ENCODE assay signal across 26 cellular contexts in the genomic region with DNA sequence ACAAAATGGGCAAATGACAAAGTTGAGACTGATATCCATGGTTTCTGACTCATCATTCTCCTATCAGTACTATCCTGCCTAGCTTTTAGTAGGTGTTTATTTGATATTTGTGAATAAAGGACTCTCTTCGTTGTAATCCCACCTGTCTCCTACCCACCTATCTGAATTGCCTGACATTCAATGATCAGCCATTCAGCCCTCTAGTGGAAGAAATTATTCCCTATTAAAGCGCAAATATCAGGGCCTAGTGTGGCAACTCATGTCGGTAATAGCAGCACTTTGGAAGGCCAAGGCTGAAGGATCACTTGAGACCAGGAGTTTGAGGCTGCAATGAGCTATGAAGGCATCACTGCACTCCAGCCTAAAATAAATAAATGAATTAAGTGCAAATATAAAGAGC.
DNase-seq lines count a peak whose midpoint lies in the region; ATAC-seq, FAIRE-seq and TF ChIP-seq lines count a peak whose summit lies in the region.
"Had no signal": no experiment of that assay in that cellular context is flagged by ENCODE, and none has a peak within 500 bp of the region (broad histone marks: within the 10 kb centered on the region; RNA-seq: fewer than 3 reads in every experiment).

No MANE protein-coding gene starts in this region.

- no peak overlapping the region for H4K8ac ChIP-seq in H1 (ENCODE audit: extremely low read depth, insufficient read depth, low read length)

- POLR2A ChIA-PET in H1 (lab: Charles Lee; ENCODE audit: partially characterized antibody), result no interaction called here

- no peak overlapping the region for H3K18ac ChIP-seq in H1 (ENCODE audit: extremely low read depth, low read length)

- no peak overlapping the region for H2BK20ac ChIP-seq in H1 (ENCODE audit: low read length)

- H3K9ac ChIP-seq in Karpas-422 (ENCODE audit: low read length) (no peak overlapping the region), H1 (replicated peaks in 1 of 4; ENCODE audit: extremely low read depth in 1 of 4, low read depth in 3 of 4, low read length in 3 of 4) (no peak overlapping the region)

- H3K14ac ChIP-seq in H1 (ENCODE audit: insufficient read length), result no peak overlapping the region

- no peak overlapping the region for H4K5ac ChIP-seq in H1 (ENCODE audit: insufficient read length, low read depth, low read length)

- no peak overlapping the region for H3K4ac ChIP-seq in H1 (replicated peaks; ENCODE audit: insufficient read length, low read depth, low read length)

- no peak for TF ChIP-seq EP300 in H1 (IDR thresholded peaks at IDR 0.05; ENCODE audit: borderline replicate concordance in 1 of 2, low read depth in 2 of 2, low read length in 2 of 2)

- H2AK5ac ChIP-seq in H1 (ENCODE audit: low read depth, low read length), result no peak overlapping the region

- no peaks in the 10 kb centered on the region for H3K36me3 ChIP-seq in Karpas-422 (ENCODE audit: insufficient read depth, low read length)
- no peaks in the 10 kb centered on the region for H3K36me3 ChIP-seq in H1 (ENCODE audit: control insufficient read depth in 2 of 4, insufficient read depth in 4 of 4, low read length in 3 of 4)
- no peaks in the 10 kb centered on the region for H3K36me3 ChIP-seq in osteoblast (ENCODE audit: insufficient read depth, low read length)
- H3K36me3 ChIP-seq in pancreas, result no peaks in the 10 kb centered on the region
- H3K36me3 ChIP-seq: cardiac muscle cell, gastrocnemius medialis, transverse colon had no signal

- intact Hi-C loops in pancreas (cut with DNase I), result no loop called here

- no peak overlapping the region for H3K4me2 ChIP-seq in Karpas-422 (ENCODE audit: low read depth, low read length, poor library complexity, severe bottlenecking)
- no peak overlapping the region for H3K4me2 ChIP-seq in H1 (ENCODE audit: insufficient read depth in 1 of 2, low read depth in 2 of 2, low read length in 2 of 2)
- H3K4me2 ChIP-seq in osteoblast (ENCODE audit: insufficient read depth, low read length), result no peak overlapping the region

- no peak overlapping the region for H3K27ac ChIP-seq in Karpas-422 (ENCODE audit: low read length)
- H3K27ac ChIP-seq in H1 (ENCODE audit: low read depth, low read length), result no peak overlapping the region
- no peak overlapping the region for H3K27ac ChIP-seq in osteoblast (ENCODE audit: low read depth, low read length)
- H3K27ac ChIP-seq in pancreas, result no peak overlapping the region
- H3K27ac ChIP-seq: cardiac muscle cell, gastrocnemius medialis, psoas muscle, SK-N-MC, transverse colon had no signal

- DNase-seq in Karpas-422, result peak; percentile 46
- DNase-seq in H1 (ENCODE audit: low read depth in 1 of 2, low spot score in 2 of 2), result no peak
- peak; percentile 11 for DNase-seq in osteoblast (ENCODE audit: insufficient read length, low spot score, missing footprints)
- DNase-seq in pancreas, result no peak
- DNase-seq: activated CD4-positive, alpha-beta T cell treated with anti-CD3 and anti-CD28 coated beads for 4 hours; activated naive CD4-positive, alpha-beta T cell treated with anti-CD3 and anti-CD28 coated beads, Interleukin-2, amount 10 ng/mL, durations not matched to agents 7 days and 5 days; activated T-cell treated with anti-CD3 and anti-CD28 coated beads, Interleukin-2, amount 50 U/mL, for 48 hours; DND-41; gastrocnemius medialis; hippocampal formation; kidney; NCI-H2107; NCI-H510A; psoas muscle; RPMI8226; T-helper 17 cell; transverse colon had no signal

- no peak overlapping the region for H3K56ac ChIP-seq in H1 (replicated peaks; ENCODE audit: insufficient read length, low read depth, low read length)

- TF ChIP-seq POLR2A in H1 (IDR thresholded peaks at IDR 0.05; ENCODE audit: control extremely low read depth in 1 of 2, low read depth in 2 of 2, low read length in 2 of 2), result no peak

- CTCF ChIA-PET in H1 (lab: Charles Lee; ENCODE audit: partially characterized antibody), result interaction anchor here (0.7 to 2.5 kb wide), 19 partner anchors 9 to 1128 kb away, joined by 3 to 13 read pairs (median 4); no protein-coding TSS in a partner anchor

- H3K79me2 ChIP-seq in Karpas-422 (ENCODE audit: low read length), result no peaks in the 10 kb centered on the region
- no peaks in the 10 kb centered on the region for H3K79me2 ChIP-seq in H1 (ENCODE audit: control insufficient read depth in 1 of 2, insufficient read depth in 2 of 2, low read length in 2 of 2)
- H3K79me2 ChIP-seq in osteoblast (ENCODE audit: insufficient read depth, low read length), result no peaks in the 10 kb centered on the region

- H3K27me3 ChIP-seq in Karpas-422 (ENCODE audit: low read length), result no peaks in the 10 kb centered on the region
- H3K27me3 ChIP-seq in H1 (replicated peaks in 1 of 4; ENCODE audit: control insufficient read depth in 3 of 4, extremely low read depth in 1 of 4, insufficient read depth in 3 of 4, low read length in 3 of 4), result no peaks in the 10 kb centered on the region
- no peaks in the 10 kb centered on the region for H3K27me3 ChIP-seq in osteoblast (ENCODE audit: insufficient read depth, low read length)
- no peaks in the 10 kb centered on the region for H3K27me3 ChIP-seq in pancreas
- H3K27me3 ChIP-seq: cardiac muscle cell, gastrocnemius medialis, transverse colon had no signal

- H3K9me3 ChIP-seq in Karpas-422 (ENCODE audit: low read length) (no peaks in the 10 kb centered on the region), H1 (ENCODE audit: insufficient read depth in 2 of 2, low read depth in 1 of 2, low read length in 1 of 2) (no peaks in the 10 kb centered on the region), osteoblast (ENCODE audit: low read depth, low read length) (no peaks in the 10 kb centered on the region), pancreas (no peaks in the 10 kb centered on the region)
- H3K9me3 ChIP-seq: gastrocnemius medialis, psoas muscle, transverse colon had no signal

- H2AFZ ChIP-seq in Karpas-422 (ENCODE audit: low read length) (no peak overlapping the region), H1 (ENCODE audit: low read length) (no peak overlapping the region), osteoblast (ENCODE audit: low read length) (no peak overlapping the region)

- peak; percentile 25 to 50; a peak in 3 of 4 replicates for TF ChIP-seq RAD21 in H1 (IDR thresholded peaks at IDR 0.05 in 1 of 2, conservative IDR thresholded peaks at IDR 0.05 in 1 of 2; ENCODE audit: low read depth in 2 of 2, low read length in 2 of 2)

- H4K20me1 ChIP-seq in Karpas-422 (ENCODE audit: insufficient read depth, low read depth, low read length) (no peaks in the 10 kb centered on the region), H1 (replicated peaks in 1 of 2; ENCODE audit: control insufficient read depth in 1 of 2, insufficient read depth in 2 of 2, low read length in 2 of 2) (no peaks in the 10 kb centered on the region), osteoblast (ENCODE audit: insufficient read depth, low read length) (no peaks in the 10 kb centered on the region)

- no peaks in the 10 kb centered on the region for H3K9me2 ChIP-seq in Karpas-422 (replicated peaks; ENCODE audit: insufficient read depth, low read length)

- ATAC-seq in HG03045 (IDR thresholded peaks at IDR 0.05; ENCODE audit: unreplicated experiment) (no peak), HG03432 (IDR thresholded peaks at IDR 0.05; ENCODE audit: unreplicated experiment) (no peak), pancreas (no peak)
- ATAC-seq: gastrocnemius medialis, GM12878, psoas muscle, T-helper 17 cell had no signal

- H2BK15ac ChIP-seq in H1 (ENCODE audit: low read length), result no peak overlapping the region

- H3K79me1 ChIP-seq in H1 (ENCODE audit: low read depth, low read length), result no peaks in the 10 kb centered on the region

- H3K4me1 ChIP-seq in Karpas-422 (ENCODE audit: low read length) (no peaks in the 10 kb centered on the region), H1 (replicated peaks in 1 of 4; ENCODE audit: control insufficient read depth in 3 of 4, insufficient read depth in 4 of 4, low read length in 3 of 4) (no peaks in the 10 kb centered on the region), osteoblast (ENCODE audit: insufficient read depth, low read length) (no peaks in the 10 kb centered on the region), pancreas (no peaks in the 10 kb centered on the region)
- H3K4me1 ChIP-seq: gastrocnemius medialis, psoas muscle, transverse colon had no signal

- TF ChIP-seq CTCF in GM12872 (IDR thresholded peaks at IDR 0.05; ENCODE audit: insufficient read depth, low read depth, low read length), result 0 out of 3 replicates have a peak, but pooled peaks have one; percentile 22
- TF ChIP-seq CTCF in H1 (IDR thresholded peaks at IDR 0.05; ENCODE audit: control extremely low read depth in 1 of 3, insufficient read depth in 1 of 3, low read depth in 1 of 3, low read length in 3 of 3), result peak in 2 of 3 experiments; percentile 34 to 53; a peak in 3 of 4 replicates
- TF ChIP-seq CTCF in osteoblast (IDR thresholded peaks at IDR 0.05; ENCODE audit: extremely low read depth, low read depth, low read length), result no peak
- no peak for TF ChIP-seq CTCF in pancreas (IDR thresholded peaks at IDR 0.05)

- no peak overlapping the region for H2BK5ac ChIP-seq in H1 (ENCODE audit: low read depth, low read length)

- H3K4me3 ChIP-seq in Karpas-422 (ENCODE audit: low read length), result no peak overlapping the region
- no peak overlapping the region for H3K4me3 ChIP-seq in H1 (ENCODE audit: extremely low read depth in 1 of 4, insufficient read depth in 2 of 4, low read depth in 3 of 4, low read length in 4 of 4)
- H3K4me3 ChIP-seq in osteoblast (ENCODE audit: insufficient read depth, low read length), result no peak overlapping the region
- H3K4me3 ChIP-seq in pancreas, result no peak overlapping the region
- H3K4me3 ChIP-seq: cardiac muscle cell, gastrocnemius medialis, GM12878, lung, psoas muscle, SK-N-MC, transverse colon had no signal

- no peak overlapping the region for H2BK120ac ChIP-seq in H1 (replicated peaks; ENCODE audit: low read depth, low read length)

- WGBS in H1 (ENCODE audit: extremely low coverage in 1 of 2, insufficient coverage in 1 of 2, insufficient read length in 1 of 2, insufficient replicate concordance in 2 of 2, low coverage in 1 of 2, low lambda C conversion rate in 2 of 2, missing lambda C conversion rate in 1 of 2), 2 experiments, result 70% methylated on average over 3 of the region's 3 CpGs; no CpG with 5 or more reads in 1 of the 2 experiments
- WGBS in pancreas, 2 donors, result 62 to 64% methylated on average over 3 of the region's 3 CpGs

- H3K23ac ChIP-seq in H1 (ENCODE audit: insufficient read length), result no peak overlapping the region

- no peak overlapping the region for H2BK12ac ChIP-seq in H1 (ENCODE audit: low read depth, low read length)

- FAIRE-seq in H1 (lab: Jason Lieb, UNC) (peak; percentile 58), pancreas (lab: Jason Lieb, UNC) (no peak)
- FAIRE-seq: endometrium, GM12878, H54, kidney had no signal

- H3K23me2 ChIP-seq in H1 (ENCODE audit: low read depth, low read length), result no peaks in the 10 kb centered on the region

- no peak overlapping the region for H4K91ac ChIP-seq in H1 (replicated peaks; ENCODE audit: insufficient read length, low read length)

TF ChIP-seq in H1, 55 proteins besides CTCF, POLR2A, EP300 and RAD21 (continues in another document):
- no peak for TF ChIP-seq EZH2 (IDR thresholded peaks at IDR 0.05; ENCODE audit: low read depth, low read length, severe bottlenecking)
- TF ChIP-seq BRCA1 (IDR thresholded peaks at IDR 0.05; ENCODE audit: low read depth, low read length), result no peak

Comparison
In these comparisons a context has a peak if more than half of its experiments do, and no peak if none do; other contexts are left out.
1. CTCF ChIP-seq: peak in GM12872 (single experiment) and H1 (2 of 3); none in osteoblast (single experiment) and pancreas (0 of 4).
2. DNase-seq: peak in Karpas-422 (single experiment) and osteoblast (single experiment); none in H1 (0 of 2) and pancreas (0 of 6).